Comparison of ENCODE assay signal across 30 cellular contexts in the genomic region with DNA sequence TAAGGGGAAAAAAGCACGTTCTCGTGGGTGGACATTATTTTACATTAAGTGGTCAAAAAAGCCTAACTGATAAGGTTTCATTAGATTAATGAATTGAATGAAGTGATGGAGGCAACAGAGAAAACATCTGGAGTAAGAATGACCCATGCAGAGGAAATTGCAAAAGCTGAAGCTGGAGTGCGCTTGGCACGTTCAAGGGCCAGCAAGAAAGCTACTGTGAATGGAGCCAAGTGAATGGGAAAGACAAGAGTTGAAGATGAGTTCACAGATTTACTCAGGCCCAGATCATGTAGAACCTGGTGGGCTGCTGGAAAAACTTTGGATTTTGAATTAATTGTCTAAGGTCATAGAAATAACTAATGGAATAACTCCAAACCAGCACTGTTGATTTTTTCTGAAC.
A peak's percentile ranks its signal among the peaks of the same experiment; 100 is the strongest.
DNase-seq lines count a peak whose midpoint lies in the region; ATAC-seq and TF ChIP-seq lines count a peak whose summit lies in the region.
"Had no signal": no experiment of that assay in that cellular context is flagged by ENCODE, and none has a peak within 500 bp of the region (broad histone marks: within the 10 kb centered on the region; RNA-seq: fewer than 3 reads in every experiment).

No MANE protein-coding gene starts in this region.

- no peaks in the 10 kb centered on the region for H3K27me3 ChIP-seq in BE2C
- H3K27me3 ChIP-seq: BLaER1; BLaER1 treated with 17β-estradiol and CSF1 and Interleukin-3, amounts not matched to agents 10 nM and 100 nM had no signal

- no peaks in the 10 kb centered on the region for H3K9me3 ChIP-seq in BE2C
- H3K9me3 ChIP-seq: A549, BLaER1, Caco-2 had no signal

- ATAC-seq in Right ventricle myocardium superior (ENCODE audit: poor library complexity) (peak; percentile 52), left cardiac atrium (no peak), left ventricle myocardium superior (peak; percentile 18), sciatic nerve (peak; percentile 73), GM18870 (IDR thresholded peaks at IDR 0.05; ENCODE audit: unreplicated experiment) (no peak)
- ATAC-seq: A549; CD8-positive, alpha-beta T cell had no signal

- no peak for TF ChIP-seq CTCF in BE2C (IDR thresholded peaks at IDR 0.05; ENCODE audit: low read depth, low read length)

- DNase-seq in Right ventricle myocardium superior, result no peak
- no peak for DNase-seq in left cardiac atrium
- DNase-seq in left ventricle myocardium superior, result no peak
- DNase-seq in cardiac septum (ENCODE audit: low spot score), result no peak
- peak; percentile 10 for DNase-seq in BE2C
- no peak for DNase-seq in sciatic nerve (ENCODE audit: low spot score)
- DNase-seq in NCI-H510A (lab: John Stamatoyannopoulos, UW), result no peak
- DNase-seq: 8988T; ACHN; AML-193; C1 segment of cervical spinal cord; Caco-2; Calu3; CD4-positive, alpha-beta memory T cell; CD4-positive, alpha-beta T cell; CD4-positive, CD25-positive, alpha-beta regulatory T cell; CD8-positive, alpha-beta memory T cell; CD8-positive, alpha-beta T cell; COR-L47; DMS 273 treated with DMSO at 0.1 percent for 48 hours; DMS153; DMS53; DMS79; DMS79 treated with DMSO at 0.1 percent for 48 hours; DND-41; EL had no signal

- H3K4me3 ChIP-seq in BE2C (ENCODE audit: low read depth, low read length), result no peak overlapping the region
- H3K4me3 ChIP-seq: A549; BLaER1; BLaER1 treated with 17β-estradiol and CSF1 and Interleukin-3, amounts not matched to agents 10 nM and 100 nM had no signal

- H3K4me1 ChIP-seq in BE2C, result peaks cover 12% of the 10 kb centered on the region
- H3K4me1 ChIP-seq: A549; BLaER1; BLaER1 treated with 17β-estradiol and CSF1 and Interleukin-3, amounts not matched to agents 10 nM and 100 nM; Caco-2 had no signal

- intact Hi-C loops in Right ventricle myocardium superior (cut with DNase I), result no loop called here
- intact Hi-C loops in left cardiac atrium (cut with DNase I), result no loop called here
- intact Hi-C loops in left ventricle myocardium superior (cut with micrococcal nuclease), result no loop called here
- intact Hi-C loops in cardiac septum (cut with DNase I), result no loop called here
- intact Hi-C loops in sciatic nerve (cut with DNase I), result no loop called here

- no peaks in the 10 kb centered on the region for H3K36me3 ChIP-seq in BE2C
- H3K36me3 ChIP-seq: BLaER1; BLaER1 treated with 17β-estradiol and CSF1 and Interleukin-3, amounts not matched to agents 10 nM and 100 nM had no signal

Comparison
In these comparisons a context has a peak if more than half of its experiments do, and no peak if none do; other contexts are left out.
1. ATAC-seq: peak in Right ventricle myocardium superior (single experiment), left ventricle myocardium superior (single experiment) and sciatic nerve (single experiment); none in left cardiac atrium (0 of 2) and GM18870 (single experiment).